Comparison of ENCODE assay signal across 14 cellular contexts in the genomic region with DNA sequence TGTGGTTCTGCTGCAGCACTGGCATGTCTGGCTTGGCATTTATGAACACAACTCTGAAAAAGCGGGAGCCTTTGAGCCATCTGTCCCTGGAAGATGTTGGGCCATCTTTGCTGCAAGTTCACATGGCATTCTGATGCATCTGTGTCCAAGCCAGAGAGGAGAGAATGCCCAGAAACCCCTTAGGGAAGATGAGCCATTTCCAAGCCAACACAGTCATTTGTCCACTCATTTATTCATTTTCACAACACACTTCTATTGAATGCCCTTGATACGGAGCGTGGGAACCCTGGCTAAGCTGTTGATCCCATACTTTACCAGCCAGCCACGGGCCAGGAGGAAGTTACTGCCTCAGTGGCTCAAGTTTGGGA.
DNase-seq lines count a peak whose midpoint lies in the region; ATAC-seq and TF ChIP-seq lines count a peak whose summit lies in the region.
"Had no signal": no experiment of that assay in that cellular context is flagged by ENCODE, and none has a peak within 500 bp of the region (broad histone marks: within the 10 kb centered on the region; RNA-seq: fewer than 3 reads in every experiment).

No MANE protein-coding gene starts in this region.

- peaks cover 9% of the 10 kb centered on the region for H3F3A ChIP-seq in MM.1S (ENCODE audit: insufficient read depth, low read length)
- H3F3A ChIP-seq in neural progenitor cell (ENCODE audit: low read depth): no peaks in the 10 kb centered on the region

- H3K27ac ChIP-seq in MM.1S (ENCODE audit: low read length) (no peak overlapping the region), angular gyrus (ENCODE audit: low read depth, low read length) (peak overlapping the region; percentile 10), neural progenitor cell (no peak overlapping the region)

- DNase-seq in COLO829 (ENCODE audit: low spot score) (peak; percentile 3), MM.1S (no peak), neural progenitor cell (ENCODE audit: low spot score) (no peak), mesothelial cell of epicardium (ENCODE audit: low spot score in 2 of 2, unreplicated experiment in 2 of 2) (no peak), NCI-H128 (lab: John Stamatoyannopoulos, UW; ENCODE audit: unreplicated experiment) (no peak)
- no peak for DNase-seq in effector memory CD8-positive, alpha-beta T cell
- DNase-seq: Calu3; CD8-positive, alpha-beta T cell; DMS153; NCI-H1417 treated with DMSO at 0.1 percent for 48 hours; NCI-H187; NCI-H510A had no signal

- H3K4me3 ChIP-seq in MM.1S (ENCODE audit: low read length): no peak overlapping the region
- no peak overlapping the region for H3K4me3 ChIP-seq in neural progenitor cell

- H3K27me3 ChIP-seq in MM.1S (replicated peaks; ENCODE audit: insufficient read depth, low read length): peaks cover 17% of the 10 kb centered on the region; the same call in 1 of the 2 replicates
- H3K27me3 ChIP-seq in neural progenitor cell: no peaks in the 10 kb centered on the region

- H3K4me1 Mint-ChIP-seq in neural progenitor cell (peaks cover 19% of the 10 kb centered on the region), mesothelial cell of epicardium (no peaks in the 10 kb centered on the region)
- peaks cover 9 to 11% of the 10 kb centered on the region in 2 donors for H3K4me1 Mint-ChIP-seq in effector memory CD8-positive, alpha-beta T cell (ENCODE audit: low read depth in 2 of 2)

- H3K9me3 ChIP-seq in MM.1S (replicated peaks; ENCODE audit: insufficient read depth, low read length) (no peaks in the 10 kb centered on the region), neural progenitor cell (ENCODE audit: low read depth) (no peaks in the 10 kb centered on the region)

- no peak for TF ChIP-seq CTCF in MM.1S (IDR thresholded peaks at IDR 0.05; ENCODE audit: low read length)
- no peak for TF ChIP-seq CTCF in neural progenitor cell (IDR thresholded peaks at IDR 0.05)
- TF ChIP-seq CTCF in mesothelial cell of epicardium (IDR thresholded peaks at IDR 0.05; ENCODE audit: unreplicated experiment): no peak

- H3K9ac ChIP-seq in MM.1S (ENCODE audit: low read length): no peak overlapping the region
- no peak overlapping the region for H3K9ac ChIP-seq in neural progenitor cell

- no peaks in the 10 kb centered on the region for H3K36me3 ChIP-seq in MM.1S (replicated peaks; ENCODE audit: insufficient read depth, low read length)
- no peaks in the 10 kb centered on the region for H3K36me3 ChIP-seq in neural progenitor cell

- H3K27ac Mint-ChIP-seq in neural progenitor cell: no peak overlapping the region
- no peak overlapping the region for H3K27ac Mint-ChIP-seq in mesothelial cell of epicardium
- H3K27ac Mint-ChIP-seq in effector memory CD8-positive, alpha-beta T cell: no peak overlapping the region
- H3K27ac Mint-ChIP-seq: CD8-positive, alpha-beta T cell had no signal

- H3K36me3 Mint-ChIP-seq in neural progenitor cell (no peaks in the 10 kb centered on the region), mesothelial cell of epicardium (no peaks in the 10 kb centered on the region)
- no peaks in the 10 kb centered on the region for H3K36me3 Mint-ChIP-seq in effector memory CD8-positive, alpha-beta T cell (ENCODE audit: insufficient read depth)
- H3K36me3 Mint-ChIP-seq: CD8-positive, alpha-beta T cell had no signal

- no peak overlapping the region for H3K4me3 Mint-ChIP-seq in neural progenitor cell
- no peak overlapping the region for H3K4me3 Mint-ChIP-seq in mesothelial cell of epicardium
- H3K4me3 Mint-ChIP-seq in effector memory CD8-positive, alpha-beta T cell: peak overlapping the region in 1 of 2 donors; percentile 27
- H3K4me3 Mint-ChIP-seq: CD8-positive, alpha-beta T cell had no signal

- H3K9me3 Mint-ChIP-seq in neural progenitor cell (no peaks in the 10 kb centered on the region), mesothelial cell of epicardium (no peaks in the 10 kb centered on the region)
- peaks cover 0 to 3% of the 10 kb centered on the region in 2 donors for H3K9me3 Mint-ChIP-seq in effector memory CD8-positive, alpha-beta T cell
- H3K9me3 Mint-ChIP-seq: CD8-positive, alpha-beta T cell had no signal

- no peak for ATAC-seq in effector memory CD8-positive, alpha-beta T cell (replicated peaks)
- ATAC-seq: CD8-positive, alpha-beta T cell; HCT116 had no signal

- H3K4me2 ChIP-seq in MM.1S (ENCODE audit: low read depth, low read length): peak overlapping the region; percentile 68
- H3K4me2 ChIP-seq in neural progenitor cell: peak overlapping the region; percentile 23

- H3K4me1 ChIP-seq in MM.1S (ENCODE audit: low read length): peaks cover 20% of the 10 kb centered on the region
- peaks cover 26% of the 10 kb centered on the region for H3K4me1 ChIP-seq in neural progenitor cell

- no peaks in the 10 kb centered on the region for H3K79me2 ChIP-seq in MM.1S (ENCODE audit: low read length)
- H3K79me2 ChIP-seq in neural progenitor cell (ENCODE audit: low read depth): no peaks in the 10 kb centered on the region

- peaks cover 3% of the 10 kb centered on the region for H3K27me3 Mint-ChIP-seq in neural progenitor cell (ENCODE audit: insufficient read depth, low read depth)
- H3K27me3 Mint-ChIP-seq in mesothelial cell of epicardium (ENCODE audit: low read depth): peaks cover 41% of the 10 kb centered on the region
- peaks cover 19 to 64% of the 10 kb centered on the region in 2 donors for H3K27me3 Mint-ChIP-seq in effector memory CD8-positive, alpha-beta T cell

- H4K20me1 ChIP-seq in MM.1S (ENCODE audit: insufficient read depth, low read length) (no peaks in the 10 kb centered on the region), neural progenitor cell (ENCODE audit: low read depth) (no peaks in the 10 kb centered on the region)

- no peaks in the 10 kb centered on the region for H3K9me2 ChIP-seq in MM.1S (replicated peaks; ENCODE audit: insufficient read depth, low read length)

- H2AFZ ChIP-seq in MM.1S (ENCODE audit: low read length): no peak overlapping the region
- no peak overlapping the region for H2AFZ ChIP-seq in neural progenitor cell (replicated peaks)
